Comparison of ENCODE assay signal across 1 cellular context in genomic region chr18:62486290-62486964, GRCh38.
A peak's percentile ranks its signal among the peaks of the same experiment; 100 is the strongest.
TF ChIP-seq lines count a peak whose summit lies in the region.

No MANE protein-coding gene starts in this region.

TF ChIP-seq in HepG2, 621 proteins besides CTCF, POLR2A, EP300 and RAD21 (continued from another document and continues in another):
- TF ChIP-seq ATF6 (CRISPR knock-in tag; conservative IDR thresholded peaks at IDR 0.05) (no peak), HDAC2 (CRISPR knock-in tag; IDR thresholded peaks at IDR 0.05) (peak; percentile 50; the same call in 1 of the 2 replicates), ZEB1 (IDR thresholded peaks at IDR 0.05; ENCODE audit: insufficient replicate concordance, low read depth) (peak; percentile 86), GLI4 (CRISPR knock-in tag; IDR thresholded peaks at IDR 0.05; ENCODE audit: borderline replicate concordance) (no peak), RCOR2 (CRISPR knock-in tag; IDR thresholded peaks at IDR 0.05) (peak; percentile 53; the same call in 1 of the 2 replicates), CHD2 (IDR thresholded peaks at IDR 0.05; ENCODE audit: low read depth, low read length) (no peak), RARA (CRISPR knock-in tag; IDR thresholded peaks at IDR 0.05) (peak; percentile 40; the same call in 1 of the 2 replicates), CENPX (CRISPR knock-in tag; IDR thresholded peaks at IDR 0.05) (no peak), TOE1 (CRISPR knock-in tag; IDR thresholded peaks at IDR 0.05) (no peak), FOXK1 (CRISPR knock-in tag; IDR thresholded peaks at IDR 0.05; ENCODE audit: borderline replicate concordance, low read depth) (no peak), ATAD3A (CRISPR knock-in tag; IDR thresholded peaks at IDR 0.05) (no peak), ZNF710 (CRISPR knock-in tag; IDR thresholded peaks at IDR 0.05; ENCODE audit: borderline replicate concordance) (no peak), SALL1 (CRISPR knock-in tag; IDR thresholded peaks at IDR 0.05) (peak; percentile 14; the same call in 1 of the 2 replicates), MED1 (CRISPR knock-in tag; IDR thresholded peaks at IDR 0.05) (peak; percentile 1; the same call in 1 of the 2 replicates), GFI1 (CRISPR knock-in tag; IDR thresholded peaks at IDR 0.05; ENCODE audit: borderline replicate concordance) (no peak), NFE2 (CRISPR knock-in tag; IDR thresholded peaks at IDR 0.05) (no peak), CHD4 (IDR thresholded peaks at IDR 0.05; ENCODE audit: borderline replicate concordance, low read length) (0 out of 2 replicates have a peak, but pooled peaks have one; percentile 23), ARID2 (CRISPR knock-in tag; IDR thresholded peaks at IDR 0.05; ENCODE audit: borderline replicate concordance) (no peak), HMGXB3 (CRISPR knock-in tag; IDR thresholded peaks at IDR 0.05; ENCODE audit: borderline replicate concordance) (no peak), ZNF652 (CRISPR knock-in tag; IDR thresholded peaks at IDR 0.05; ENCODE audit: borderline replicate concordance, low read depth) (no peak), MIXL1 (CRISPR knock-in tag; IDR thresholded peaks at IDR 0.05) (no peak), ZNF674 (CRISPR knock-in tag; IDR thresholded peaks at IDR 0.05; ENCODE audit: low read depth) (no peak), STAG1 (CRISPR knock-in tag; IDR thresholded peaks at IDR 0.05) (0 out of 2 replicates have a peak, but pooled peaks have one; percentile 3), ZNF768 (CRISPR knock-in tag; IDR thresholded peaks at IDR 0.05) (no peak), NR2F6 (IDR thresholded peaks at IDR 0.05) (peak; percentile 51; the same call in 1 of the 2 replicates), NR2F6 (CRISPR knock-in tag; IDR thresholded peaks at IDR 0.05) (no peak), MEF2D (CRISPR knock-in tag; IDR thresholded peaks at IDR 0.05) (no peak), ZNF660 (CRISPR knock-in tag; IDR thresholded peaks at IDR 0.05; ENCODE audit: borderline replicate concordance, low read depth) (no peak), ZKSCAN8 (CRISPR knock-in tag; IDR thresholded peaks at IDR 0.05; ENCODE audit: borderline replicate concordance) (no peak), ZBTB26 (CRISPR knock-in tag; IDR thresholded peaks at IDR 0.05; ENCODE audit: borderline replicate concordance) (no peak), RORA (CRISPR knock-in tag; IDR thresholded peaks at IDR 0.05) (no peak), ZNF30 (CRISPR knock-in tag; IDR thresholded peaks at IDR 0.05) (no peak), NCOA5 (CRISPR knock-in tag; IDR thresholded peaks at IDR 0.05) (no peak), ZBTB39 (CRISPR knock-in tag; IDR thresholded peaks at IDR 0.05) (no peak), SOX13 (IDR thresholded peaks at IDR 0.05) (no peak), SOX13 (CRISPR knock-in tag; conservative IDR thresholded peaks at IDR 0.05 in 1 of 2, IDR thresholded peaks at IDR 0.05 in 1 of 2) (peak in 1 of 2 experiments; percentile 76; a peak in 2 of 4 replicates), ZMYM2 (CRISPR knock-in tag; IDR thresholded peaks at IDR 0.05) (peak; percentile 77), ZNF468 (CRISPR knock-in tag; IDR thresholded peaks at IDR 0.05) (no peak), KDM6A (CRISPR knock-in tag; IDR thresholded peaks at IDR 0.05; ENCODE audit: low read depth) (0 out of 2 replicates have a peak, but pooled peaks have one; percentile 22), HOXA3 (CRISPR knock-in tag; IDR thresholded peaks at IDR 0.05) (0 out of 2 replicates have a peak, but pooled peaks have one; percentile 13), ZNF484 (CRISPR knock-in tag; IDR thresholded peaks at IDR 0.05; ENCODE audit: borderline replicate concordance, low read depth) (no peak)
- TF ChIP-seq, protein P1, sequence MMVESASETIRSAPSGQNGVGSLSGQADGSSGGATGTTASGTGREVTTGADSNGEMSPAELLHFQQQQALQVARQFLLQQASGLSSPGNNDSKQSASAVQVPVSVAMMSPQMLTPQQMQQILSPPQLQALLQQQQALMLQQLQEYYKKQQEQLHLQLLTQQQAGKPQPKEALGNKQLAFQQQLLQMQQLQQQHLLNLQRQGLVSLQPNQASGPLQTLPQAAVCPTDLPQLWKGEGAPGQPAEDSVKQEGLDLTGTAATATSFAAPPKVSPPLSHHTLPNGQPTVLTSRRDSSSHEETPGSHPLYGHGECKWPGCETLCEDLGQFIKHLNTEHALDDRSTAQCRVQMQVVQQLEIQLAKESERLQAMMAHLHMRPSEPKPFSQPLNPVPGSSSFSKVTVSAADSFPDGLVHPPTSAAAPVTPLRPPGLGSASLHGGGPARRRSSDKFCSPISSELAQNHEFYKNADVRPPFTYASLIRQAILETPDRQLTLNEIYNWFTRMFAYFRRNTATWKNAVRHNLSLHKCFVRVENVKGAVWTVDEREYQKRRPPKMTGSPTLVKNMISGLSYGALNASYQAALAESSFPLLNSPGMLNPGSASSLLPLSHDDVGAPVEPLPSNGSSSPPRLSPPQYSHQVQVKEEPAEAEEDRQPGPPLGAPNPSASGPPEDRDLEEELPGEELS (CRISPR knock-in tag; IDR thresholded peaks at IDR 0.05): 0 out of 2 replicates have a peak, but pooled peaks have one; percentile 33
- TF ChIP-seq, protein P2, sequence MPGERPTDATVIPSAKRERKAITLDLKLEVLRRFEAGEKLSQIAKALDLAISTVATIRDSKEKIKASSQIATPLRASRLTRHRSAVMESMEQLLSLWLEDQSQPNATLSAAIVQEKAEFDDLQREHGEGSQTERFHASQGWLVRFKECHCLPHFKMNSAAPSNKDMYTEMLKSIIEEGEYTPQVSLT (CRISPR knock-in tag; IDR thresholded peaks at IDR 0.05; ENCODE audit: borderline replicate concordance, low read depth): no peak
- TF ChIP-seq, protein P3, sequence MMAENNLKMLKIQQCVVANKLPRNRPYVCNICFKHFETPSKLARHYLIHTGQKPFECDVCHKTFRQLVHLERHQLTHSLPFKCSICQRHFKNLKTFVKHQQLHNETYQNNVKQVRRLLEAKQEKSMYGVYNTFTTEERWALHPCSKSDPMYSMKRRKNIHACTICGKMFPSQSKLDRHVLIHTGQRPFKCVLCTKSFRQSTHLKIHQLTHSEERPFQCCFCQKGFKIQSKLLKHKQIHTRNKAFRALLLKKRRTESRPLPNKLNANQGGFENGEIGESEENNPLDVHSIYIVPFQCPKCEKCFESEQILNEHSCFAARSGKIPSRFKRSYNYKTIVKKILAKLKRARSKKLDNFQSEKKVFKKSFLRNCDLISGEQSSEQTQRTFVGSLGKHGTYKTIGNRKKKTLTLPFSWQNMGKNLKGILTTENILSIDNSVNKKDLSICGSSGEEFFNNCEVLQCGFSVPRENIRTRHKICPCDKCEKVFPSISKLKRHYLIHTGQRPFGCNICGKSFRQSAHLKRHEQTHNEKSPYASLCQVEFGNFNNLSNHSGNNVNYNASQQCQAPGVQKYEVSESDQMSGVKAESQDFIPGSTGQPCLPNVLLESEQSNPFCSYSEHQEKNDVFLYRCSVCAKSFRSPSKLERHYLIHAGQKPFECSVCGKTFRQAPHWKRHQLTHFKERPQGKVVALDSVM (CRISPR knock-in tag; IDR thresholded peaks at IDR 0.05): peak; percentile 68
- TF ChIP-seq, protein P4, sequence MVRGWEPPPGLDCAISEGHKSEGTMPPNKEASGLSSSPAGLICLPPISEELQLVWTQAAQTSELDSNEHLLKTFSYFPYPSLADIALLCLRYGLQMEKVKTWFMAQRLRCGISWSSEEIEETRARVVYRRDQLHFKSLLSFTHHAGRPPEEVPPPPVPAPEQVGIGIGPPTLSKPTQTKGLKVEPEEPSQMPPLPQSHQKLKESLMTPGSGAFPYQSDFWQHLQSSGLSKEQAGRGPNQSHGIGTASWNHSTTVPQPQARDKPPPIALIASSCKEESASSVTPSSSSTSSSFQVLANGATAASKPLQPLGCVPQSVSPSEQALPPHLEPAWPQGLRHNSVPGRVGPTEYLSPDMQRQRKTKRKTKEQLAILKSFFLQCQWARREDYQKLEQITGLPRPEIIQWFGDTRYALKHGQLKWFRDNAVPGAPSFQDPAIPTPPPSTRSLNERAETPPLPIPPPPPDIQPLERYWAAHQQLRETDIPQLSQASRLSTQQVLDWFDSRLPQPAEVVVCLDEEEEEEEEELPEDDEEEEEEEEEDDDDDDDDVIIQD (CRISPR knock-in tag; IDR thresholded peaks at IDR 0.05; ENCODE audit: low read depth): 0 out of 2 replicates have a peak, but pooled peaks have one; percentile 23
